28 cellular contexts compared by ENCODE assay signal in the genomic region with DNA sequence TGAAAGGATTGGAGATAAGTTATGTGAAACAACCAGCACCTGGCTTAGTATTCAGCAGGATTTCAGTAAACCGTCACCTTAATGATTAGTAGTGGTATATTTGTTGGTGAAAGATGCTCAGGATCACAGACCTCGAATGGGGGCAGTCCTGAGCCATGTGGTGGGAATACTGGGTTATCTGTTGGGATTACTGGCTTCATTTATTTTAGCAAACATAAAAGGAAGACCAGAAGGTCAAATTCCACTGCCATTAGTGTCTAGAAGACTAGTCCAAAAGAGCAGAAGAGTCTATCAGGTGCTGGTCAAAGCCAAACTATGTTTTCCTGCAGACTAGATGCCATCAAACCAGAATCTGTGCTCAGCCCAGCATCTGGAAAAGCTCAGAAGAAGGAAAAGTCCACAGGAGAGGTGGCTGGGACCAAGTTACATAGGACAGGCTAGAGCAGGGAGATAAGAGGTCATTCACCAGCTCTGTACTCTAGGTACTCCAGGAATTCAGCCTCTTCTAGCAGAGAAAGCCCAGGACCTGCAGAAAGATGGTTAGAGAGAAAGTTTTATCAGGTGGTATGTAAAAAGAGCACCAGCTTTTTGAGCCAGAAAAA.
"Had no signal": no experiment of that assay in that cellular context is flagged by ENCODE, and none has a peak within 500 bp of the region (broad histone marks: within the 10 kb centered on the region; RNA-seq: fewer than 3 reads in every experiment).

No MANE protein-coding gene starts in this region.

- H3K9me3 Mint-ChIP-seq: dendritic cell treated with granulocyte-macrophage colony-stimulating factor and Interleukin-4, amounts not matched to agents 40 ng/mL and 50 ng/mL, for 4 days; stimulated activated memory B cell treated with anti-CD40 and anti-IgM and Interleukin-4, amounts not matched to agents 10 μg/mL and 1 μg/mL and 100 μg/mL, for 72 hours had no signal

- H3K4me3 Mint-ChIP-seq: dendritic cell treated with granulocyte-macrophage colony-stimulating factor and Interleukin-4, amounts not matched to agents 40 ng/mL and 50 ng/mL, for 4 days; endodermal cell; immature natural killer cell; naive thymus-derived CD8-positive, alpha-beta T cell; nephron progenitor cell; stimulated activated memory B cell treated with anti-CD40 and anti-IgM and Interleukin-4, amounts not matched to agents 10 μg/mL and 1 μg/mL and 100 μg/mL, for 72 hours had no signal

- H3K36me3 ChIP-seq: colonic mucosa, heart right ventricle, lower lobe of right lung, neutrophil, prostate gland, right atrium auricular region, sigmoid colon, tibial nerve, upper lobe of right lung, uterus had no signal

- ATAC-seq: esophagus mucosa; heart right ventricle; left ventricle myocardium superior; lower lobe of right lung; naive thymus-derived CD8-positive, alpha-beta T cell; stimulated activated memory B cell treated with anti-CD40 and anti-IgM and Interleukin-4, amounts not matched to agents 10 μg/mL and 1 μg/mL and 100 μg/mL, for 72 hours; stimulated activated naive CD8-positive, alpha-beta T cell treated with anti-CD3 and anti-CD28 coated beads, Interleukin-15, Interleukin-2, amounts not matched to agents 100 U/mL and 50 U/mL, for 24 hours; upper lobe of right lung had no signal

- H3K27ac Mint-ChIP-seq: dendritic cell treated with granulocyte-macrophage colony-stimulating factor and Interleukin-4, amounts not matched to agents 40 ng/mL and 50 ng/mL, for 4 days; endodermal cell; immature natural killer cell; naive thymus-derived CD8-positive, alpha-beta T cell; nephron progenitor cell; stimulated activated memory B cell treated with anti-CD40 and anti-IgM and Interleukin-4, amounts not matched to agents 10 μg/mL and 1 μg/mL and 100 μg/mL, for 72 hours had no signal

- H3K4me1 Mint-ChIP-seq: endodermal cell; immature natural killer cell; naive thymus-derived CD8-positive, alpha-beta T cell; nephron progenitor cell; stimulated activated memory B cell treated with anti-CD40 and anti-IgM and Interleukin-4, amounts not matched to agents 10 μg/mL and 1 μg/mL and 100 μg/mL, for 72 hours had no signal

- H3K36me3 Mint-ChIP-seq: immature natural killer cell; stimulated activated memory B cell treated with anti-CD40 and anti-IgM and Interleukin-4, amounts not matched to agents 10 μg/mL and 1 μg/mL and 100 μg/mL, for 72 hours had no signal

- H3K4me1 ChIP-seq: colonic mucosa, heart right ventricle, lower lobe of right lung, parathyroid adenoma, prostate gland, right atrium auricular region, sigmoid colon, testis, tibial nerve, upper lobe of right lung, uterus had no signal

- H3K9me3 ChIP-seq: colonic mucosa, neutrophil, prostate gland, sigmoid colon, testis, upper lobe of right lung, uterus had no signal

- DNase-seq: colonic mucosa; effector CD8-positive, alpha-beta T cell; endodermal cell; foreskin melanocyte; glutamatergic neuron; heart right ventricle; hypothalamus; immature natural killer cell; left ventricle myocardium superior; lower lobe of right lung; naive thymus-derived CD8-positive, alpha-beta T cell; nephron progenitor cell; sigmoid colon; stimulated activated CD4-positive, alpha-beta T cell treated with anti-CD3 and anti-CD28 coated beads, Interleukin-4, amount 100 ng/mL, for 4 hours; stimulated activated naive CD8-positive, alpha-beta T cell treated with anti-CD3 and anti-CD28 coated beads, Interleukin-15, Interleukin-2, amounts not matched to agents 100 U/mL and 50 U/mL, for 24 hours; substantia nigra; testis; upper lobe of right lung; uterus had no signal

- H3K4me3 ChIP-seq: colonic mucosa, heart right ventricle, lower lobe of right lung, prostate gland, right atrium auricular region, sigmoid colon, testis, tibial nerve, upper lobe of right lung, uterus had no signal

- H3K27ac ChIP-seq: colonic mucosa, epithelial cell of prostate, heart right ventricle, lower lobe of right lung, neutrophil, parathyroid adenoma, prostate gland, right atrium auricular region, sigmoid colon, testis, tibial nerve, upper lobe of right lung, uterus had no signal

- H3K27me3 ChIP-seq: colonic mucosa, heart right ventricle, neutrophil, right atrium auricular region, sigmoid colon, testis, tibial nerve, upper lobe of right lung, uterus had no signal
